In genomic region chr15:65518633-65519285, GRCh38 we compare ENCODE assay signal across 14 cellular contexts. TPM values are rescaled to one million over a fixed set of nuclear protein-coding genes. Genes with fewer than 3 reads are reported as not detected.
DNase-seq lines count a peak whose midpoint lies in the region; TF ChIP-seq lines count a peak whose summit lies in the region.
"Had no signal": no experiment of that assay in that cellular context is flagged by ENCODE, and none has a peak within 500 bp of the region (broad histone marks: within the 10 kb centered on the region; RNA-seq: fewer than 3 reads in every experiment).

No MANE protein-coding gene starts in this region.

- H3K4me1 ChIP-seq in Karpas-422 (ENCODE audit: low read length) = peaks cover 43% of the 10 kb centered on the region
- H3K4me1 ChIP-seq in tibial nerve = peaks cover 5 to 30% (median 20%) of the 10 kb centered on the region in 4 donors

- H3K27me3 ChIP-seq in Karpas-422 (ENCODE audit: low read length) (no peaks in the 10 kb centered on the region), tibial nerve (no peaks in the 10 kb centered on the region)

- no peak for TF ChIP-seq CTCF in tibial nerve (IDR thresholded peaks at IDR 0.05)

- peak overlapping the region in 3 of 5 donors; percentile 21 to 36 (median 30) for H3K4me3 Mint-ChIP-seq in immature natural killer cell

- peaks cover 37% of the 10 kb centered on the region for H3K79me2 ChIP-seq in Karpas-422 (ENCODE audit: low read length)

- no peak overlapping the region for H3K9ac ChIP-seq in Karpas-422 (ENCODE audit: low read length)

- DNase-seq in DMS79 (lab: John Stamatoyannopoulos, UW) = peak; percentile 74
- DNase-seq in Karpas-422 = peak; percentile 37
- peak; percentile 80 for DNase-seq in NCI-H69 (lab: John Stamatoyannopoulos, UW)
- DNase-seq in immature natural killer cell = no peak
- no peak for DNase-seq in NCI-H82 (lab: John Stamatoyannopoulos, UW)
- DNase-seq in LoVo (ENCODE audit: low spot score) = no peak
- DNase-seq in tibial nerve (ENCODE audit: low spot score in 2 of 2) = no peak
- DNase-seq: CD8-positive, alpha-beta T cell; EL; NCI-H187; NCI-H526; PC-9 had no signal

- H3K36me3 ChIP-seq in Karpas-422 (ENCODE audit: insufficient read depth, low read length) (peaks cover 11% of the 10 kb centered on the region; the same call in 1 of the 2 replicates), tibial nerve (peaks cover 0 to 7% (median 0%) of the 10 kb centered on the region in 3 donors)

- TF ChIP-seq EP300 in tibial nerve (IDR thresholded peaks at IDR 0.05) = no peak

- H3K4me3 ChIP-seq in Karpas-422 (ENCODE audit: low read length) = no peak overlapping the region
- no peak overlapping the region for H3K4me3 ChIP-seq in tibial nerve
- H3K4me3 ChIP-seq: PC-9 had no signal

- H3K36me3 Mint-ChIP-seq in immature natural killer cell = peaks cover 0 to 3% (median 3%) of the 10 kb centered on the region in 3 donors

- H3K9me3 Mint-ChIP-seq in immature natural killer cell = no peaks in the 10 kb centered on the region
- H3K9me3 Mint-ChIP-seq: CD8-positive, alpha-beta T cell; IgD-negative memory B cell had no signal

- peaks cover 15% of the 10 kb centered on the region for H4K20me1 ChIP-seq in Karpas-422 (ENCODE audit: insufficient read depth, low read depth, low read length)

- H3K27ac Mint-ChIP-seq in immature natural killer cell = peak overlapping the region in 1 of 6 donors; percentile 53
- H3K27ac Mint-ChIP-seq: CD8-positive, alpha-beta T cell had no signal

- TF ChIP-seq POLR2A in tibial nerve (IDR thresholded peaks at IDR 0.05) = no peak

- 86 to 90% methylated on average over 4 of the region's 4 CpGs for WGBS in tibial nerve, 2 donors

- H3K9me2 ChIP-seq in Karpas-422 (replicated peaks; ENCODE audit: insufficient read depth, low read length) = no peaks in the 10 kb centered on the region

- no peaks in the 10 kb centered on the region for H3K9me3 ChIP-seq in Karpas-422 (ENCODE audit: low read length)
- H3K9me3 ChIP-seq in tibial nerve = no peaks in the 10 kb centered on the region
- H3K9me3 ChIP-seq: HAP-1 had no signal

- peaks cover 2 to 18% (median 13%) of the 10 kb centered on the region in 3 donors for H3K27me3 Mint-ChIP-seq in immature natural killer cell (ENCODE audit: low read depth in 3 of 3)
- H3K27me3 Mint-ChIP-seq: IgD-negative memory B cell had no signal

- peaks cover 42 to 57% of the 10 kb centered on the region in 2 donors for H3K4me1 Mint-ChIP-seq in immature natural killer cell

- H3K27ac ChIP-seq in Karpas-422 (ENCODE audit: low read length) (peak overlapping the region; percentile 70), tibial nerve (no peak overlapping the region)
- H3K27ac ChIP-seq: PC-9 had no signal

- no peak overlapping the region for H2AFZ ChIP-seq in Karpas-422 (ENCODE audit: low read length)

- H3K4me2 ChIP-seq in Karpas-422 (ENCODE audit: low read depth, low read length, poor library complexity, severe bottlenecking) = peak overlapping the region; percentile 75

RNA-seq across cellular contexts. Expression of gene DPP8, which starts 1.3 kb away (rescaled TPM):
- total RNA-seq in Karpas-422 (2014; rRNA removed; shearing (Covaris generic); ENCODE audit: low replicate concordance) = 27.2 and 42.0 TPM in 2 replicates
- 100 to 1,000 TPM in 1 of 3 donors, 10 to 100 TPM in 2; 33.1 to 103 (median 52.0) TPM for polyA plus RNA-seq in immature natural killer cell
- total RNA-seq in tibial nerve = 10 to 100 TPM; 31.2 to 49.4 (median 37.6) TPM

RNA-seq across cellular contexts. Expression of gene HACD3, which starts 11.5 kb away (rescaled TPM):
- 61.8 and 87.2 TPM in 2 replicates for total RNA-seq in Karpas-422 (2014; rRNA removed; shearing (Covaris generic); ENCODE audit: low replicate concordance)
- polyA plus RNA-seq in immature natural killer cell = 10 to 100 TPM; 24.4 to 36.7 (median 26.0) TPM
- total RNA-seq in tibial nerve = 10 to 100 TPM; 44.1 to 60.3 (median 49.8) TPM

Comparison
In these comparisons a context has a peak if more than half of its experiments do, and no peak if none do; other contexts are left out.
1. DNase-seq: peak in DMS79 (single experiment), Karpas-422 (single experiment) and NCI-H69 (single experiment); none in immature natural killer cell (0 of 3), NCI-H82 (single experiment), LoVo (single experiment) and tibial nerve (0 of 2).